15 cellular contexts compared by ENCODE assay signal in genomic region chr6:160014869-160015182, GRCh38. TPM values are rescaled to one million over a fixed set of nuclear protein-coding genes. Genes with fewer than 3 reads are reported as not detected.
DNase-seq lines count a peak whose midpoint lies in the region; ATAC-seq and TF ChIP-seq lines count a peak whose summit lies in the region.
"Had no signal": no experiment of that assay in that cellular context is flagged by ENCODE, and none has a peak within 500 bp of the region (broad histone marks: within the 10 kb centered on the region; RNA-seq: fewer than 3 reads in every experiment).

No MANE protein-coding gene starts in this region.

- no peaks in the 10 kb centered on the region for H3K9me3 ChIP-seq in CD4-positive, alpha-beta T cell (ENCODE audit: control insufficient read depth, low read length)
- peaks cover 4% of the 10 kb centered on the region; the same call in 1 of the 2 replicates for H3K9me3 ChIP-seq in SJCRH30 (replicated peaks)
- H3K9me3 ChIP-seq: suprapubic skin had no signal

- CTCF ChIA-PET in CD4-positive, alpha-beta T cell (lab: Charles Lee), result no interaction called here
- CTCF ChIA-PET in activated CD4-positive, alpha-beta memory T cell treated with anti-CD3 and anti-CD28 coated beads, Interleukin-2, amount 10 ng/mL, durations not matched to agents 7 days and 5 days (lab: Charles Lee), result interaction anchor here (1.4 to 2.9 kb wide), 2 partner anchors 32 to 323 kb away, joined by 3 to 14 read pairs; no protein-coding TSS in a partner anchor

- H3K4me3 ChIP-seq in SJCRH30, result no peak overlapping the region
- H3K4me3 ChIP-seq: cardiac muscle cell, K562, suprapubic skin had no signal

- H3K36me3 Mint-ChIP-seq in T-helper 2 cell treated with Interferon-gamma antibody and Interleukin-4, amounts not matched to agents 5 μg/mL and 100 μg/mL, for 36 hours (ENCODE audit: low read depth), result peaks cover 60% of the 10 kb centered on the region
- peaks cover 52% of the 10 kb centered on the region for H3K36me3 Mint-ChIP-seq in CD4-positive, alpha-beta T cell (ENCODE audit: low read depth)
- H3K36me3 Mint-ChIP-seq in activated CD4-positive, alpha-beta memory T cell treated with anti-CD3 and anti-CD28 coated beads, Interleukin-2, amount 10 ng/mL, durations not matched to agents 7 days and 5 days (ENCODE audit: low read depth), result peaks cover 83% of the 10 kb centered on the region
- peaks cover 16 to 39% (median 26%) of the 10 kb centered on the region in 3 donors for H3K36me3 Mint-ChIP-seq in immature natural killer cell

- no peaks in the 10 kb centered on the region; the same call in 1 of the 2 replicates for H3K4me1 ChIP-seq in SJCRH30

- POLR2A ChIA-PET in CD4-positive, alpha-beta T cell (lab: Charles Lee), result interaction anchor here (0.9 to 4.9 kb wide), 5 partner anchors 15 to 288 kb away, joined by 3 to 32 read pairs (median 3); partner anchors contain the start of genes IGF2R and WTAP
- POLR2A ChIA-PET in activated CD4-positive, alpha-beta memory T cell treated with anti-CD3 and anti-CD28 coated beads, Interleukin-2, amount 10 ng/mL, durations not matched to agents 7 days and 5 days (lab: Charles Lee), result interaction anchor here (0.9 to 4.9 kb wide), 8 partner anchors 12 to 83 kb away, joined by 3 to 49 read pairs (median 6); partner anchors contain the start of gene IGF2R

- H3K36me3 ChIP-seq in SJCRH30, result peaks cover 78% of the 10 kb centered on the region

- peak overlapping the region; percentile 64 for H3K4me3 Mint-ChIP-seq in T-helper 2 cell treated with Interferon-gamma antibody and Interleukin-4, amounts not matched to agents 5 μg/mL and 100 μg/mL, for 36 hours
- peak overlapping the region; percentile 65 for H3K4me3 Mint-ChIP-seq in CD4-positive, alpha-beta T cell
- peak overlapping the region; percentile 22 for H3K4me3 Mint-ChIP-seq in activated CD4-positive, alpha-beta memory T cell treated with anti-CD3 and anti-CD28 coated beads, Interleukin-2, amount 10 ng/mL, durations not matched to agents 7 days and 5 days
- H3K4me3 Mint-ChIP-seq in immature natural killer cell, result peak overlapping the region; percentile 46 to 83 (median 74)

- H3K9me3 Mint-ChIP-seq in T-helper 2 cell treated with Interferon-gamma antibody and Interleukin-4, amounts not matched to agents 5 μg/mL and 100 μg/mL, for 36 hours, result no peaks in the 10 kb centered on the region
- no peaks in the 10 kb centered on the region for H3K9me3 Mint-ChIP-seq in CD4-positive, alpha-beta T cell
- H3K9me3 Mint-ChIP-seq in activated CD4-positive, alpha-beta memory T cell treated with anti-CD3 and anti-CD28 coated beads, Interleukin-2, amount 10 ng/mL, durations not matched to agents 7 days and 5 days, result peaks cover 5% of the 10 kb centered on the region
- no peaks in the 10 kb centered on the region for H3K9me3 Mint-ChIP-seq in immature natural killer cell

- ATAC-seq in CD4-positive, alpha-beta T cell (ENCODE audit: poor library complexity), result no peak
- ATAC-seq: K562 had no signal

- no peak for DNase-seq in T-helper 2 cell treated with Interferon-gamma antibody and Interleukin-4, amounts not matched to agents 5 μg/mL and 100 μg/mL, for 36 hours (ENCODE audit: low spot score)
- DNase-seq in T-helper 2 cell (no peak), immature natural killer cell (no peak), NCI-H2107 (lab: John Stamatoyannopoulos, UW) (no peak), NOMO-1 treated with DMSO at 0.1 percent for 48 hours (lab: John Stamatoyannopoulos, UW; ENCODE audit: unreplicated experiment) (no peak), SJCRH30 (no peak)
- no peak for DNase-seq in CD4-positive, alpha-beta T cell
- DNase-seq in activated CD4-positive, alpha-beta memory T cell treated with anti-CD3 and anti-CD28 coated beads, Interleukin-2, amount 10 ng/mL, durations not matched to agents 7 days and 5 days, result no peak
- DNase-seq: activated CD4-positive, alpha-beta T cell treated with anti-CD3 and anti-CD28 coated beads, Interleukin-2, amount 50 U/mL, for 1 hour; Calu3; head of caudate nucleus; posterior cingulate gyrus had no signal

- no peaks in the 10 kb centered on the region for H3K27me3 Mint-ChIP-seq in T-helper 2 cell treated with Interferon-gamma antibody and Interleukin-4, amounts not matched to agents 5 μg/mL and 100 μg/mL, for 36 hours (ENCODE audit: low read depth)
- no peaks in the 10 kb centered on the region for H3K27me3 Mint-ChIP-seq in CD4-positive, alpha-beta T cell
- H3K27me3 Mint-ChIP-seq in activated CD4-positive, alpha-beta memory T cell treated with anti-CD3 and anti-CD28 coated beads, Interleukin-2, amount 10 ng/mL, durations not matched to agents 7 days and 5 days, result no peaks in the 10 kb centered on the region
- H3K27me3 Mint-ChIP-seq in immature natural killer cell (ENCODE audit: low read depth in 3 of 3), result peaks cover 0 to 7% (median 3%) of the 10 kb centered on the region in 3 donors

- no peak overlapping the region for H3K27ac ChIP-seq in CD4-positive, alpha-beta T cell (ENCODE audit: low read depth, low read length)
- no peak overlapping the region for H3K27ac ChIP-seq in SJCRH30
- H3K27ac ChIP-seq: cardiac muscle cell, suprapubic skin had no signal

- H3K27me3 ChIP-seq in CD4-positive, alpha-beta T cell (ENCODE audit: control insufficient read depth, insufficient read depth, low read length), result no peaks in the 10 kb centered on the region
- no peaks in the 10 kb centered on the region for H3K27me3 ChIP-seq in SJCRH30
- H3K27me3 ChIP-seq: cardiac muscle cell, suprapubic skin had no signal

- peaks cover 63% of the 10 kb centered on the region for H3K4me1 Mint-ChIP-seq in T-helper 2 cell treated with Interferon-gamma antibody and Interleukin-4, amounts not matched to agents 5 μg/mL and 100 μg/mL, for 36 hours (ENCODE audit: low read depth)
- H3K4me1 Mint-ChIP-seq in CD4-positive, alpha-beta T cell (ENCODE audit: low read depth), result peaks cover 62% of the 10 kb centered on the region
- H3K4me1 Mint-ChIP-seq in activated CD4-positive, alpha-beta memory T cell treated with anti-CD3 and anti-CD28 coated beads, Interleukin-2, amount 10 ng/mL, durations not matched to agents 7 days and 5 days, result peaks cover 57% of the 10 kb centered on the region
- peaks cover 67 to 92% of the 10 kb centered on the region in 2 donors for H3K4me1 Mint-ChIP-seq in immature natural killer cell

- TF ChIP-seq CTCF in CD4-positive, alpha-beta T cell (IDR thresholded peaks at IDR 0.05), result no peak

- intact Hi-C loops in CD4-positive, alpha-beta T cell (cut with DNase I, micrococcal nuclease), result loop anchor here (5.0 kb wide), 2 partner anchors 33 to 43 kb away; no protein-coding TSS in a partner anchor

- H3K27ac Mint-ChIP-seq in T-helper 2 cell treated with Interferon-gamma antibody and Interleukin-4, amounts not matched to agents 5 μg/mL and 100 μg/mL, for 36 hours, result peak overlapping the region; percentile 93
- H3K27ac Mint-ChIP-seq in CD4-positive, alpha-beta T cell, result peak overlapping the region; percentile 80
- peak overlapping the region; percentile 91 for H3K27ac Mint-ChIP-seq in activated CD4-positive, alpha-beta memory T cell treated with anti-CD3 and anti-CD28 coated beads, Interleukin-2, amount 10 ng/mL, durations not matched to agents 7 days and 5 days
- H3K27ac Mint-ChIP-seq in immature natural killer cell, result peak overlapping the region; percentile 84 to 97 (median 90)

RNA-seq across cellular contexts. Expression of gene IGF2R, which starts 45.9 kb away (rescaled TPM):
- 10 to 100 TPM; 43.8 to 46.7 TPM for total RNA-seq in CD4-positive, alpha-beta T cell
- total RNA-seq in activated CD4-positive, alpha-beta memory T cell treated with anti-CD3 and anti-CD28 coated beads, Interleukin-2, amount 10 ng/mL, durations not matched to agents 7 days and 5 days, result 10 to 100 TPM; 66.9 to 70.9 TPM
- polyA plus RNA-seq in immature natural killer cell, result 10 to 100 TPM; 17.2 to 54.9 (median 21.4) TPM
- 109 and 112 TPM in 2 replicates for total RNA-seq in SJCRH30 (2014; rRNA removed; shearing (Covaris generic))

Comparison
In these comparisons a context has a peak if more than half of its experiments do, and no peak if none do; other contexts are left out.
1. H3K4me3 Mint-ChIP-seq: peak in every context shown above with its lines; median percentile 74 in immature natural killer cell; 65 in CD4-positive, alpha-beta T cell; 64 in T-helper 2 cell treated with Interferon-gamma antibody and Interleukin-4, amounts not matched to agents 5 μg/mL and 100 μg/mL, for 36 hours; 22 in activated CD4-positive, alpha-beta memory T cell treated with anti-CD3 and anti-CD28 coated beads, Interleukin-2, amount 10 ng/mL, durations not matched to agents 7 days and 5 days.